In genomic region chr19:35869327-35870123, GRCh38 we compare ENCODE assay signal across 1 cellular context.
A peak's percentile ranks its signal among the peaks of the same experiment; 100 is the strongest.
TF ChIP-seq lines count a peak whose summit lies in the region.

No MANE protein-coding gene starts in this region.

TF ChIP-seq in HCT116, 20 proteins besides CTCF, POLR2A, EP300 and RAD21:
- no peak for TF ChIP-seq REST (IDR thresholded peaks at IDR 0.05; ENCODE audit: low read depth)
- TF ChIP-seq JUND (IDR thresholded peaks at IDR 0.05), result no peak
- no peak for TF ChIP-seq EZH2 (IDR thresholded peaks at IDR 0.05)
- peak; percentile 94 for TF ChIP-seq MAX (IDR thresholded peaks at IDR 0.05)
- TF ChIP-seq CEBPB (IDR thresholded peaks at IDR 0.05; ENCODE audit: low read depth), result no peak
- no peak for TF ChIP-seq ZNF274 (IDR thresholded peaks at IDR 0.05; ENCODE audit: low read depth, low read length)
- peak; percentile 29; the same call in 1 of the 2 replicates for TF ChIP-seq SP1 (IDR thresholded peaks at IDR 0.05; ENCODE audit: low read depth)
- TF ChIP-seq EGR1 (IDR thresholded peaks at IDR 0.05; ENCODE audit: low read depth), result 0 out of 2 replicates have a peak, but pooled peaks have one; percentile 20
- no peak for TF ChIP-seq SRF (IDR thresholded peaks at IDR 0.05; ENCODE audit: low read depth)
- no peak for TF ChIP-seq ZBTB33 (IDR thresholded peaks at IDR 0.05; ENCODE audit: extremely low read depth, insufficient replicate concordance, low read length)
- TF ChIP-seq YY1 (IDR thresholded peaks at IDR 0.05; ENCODE audit: extremely low read depth, insufficient replicate concordance, low read depth, low read length), result no peak
- TF ChIP-seq SIN3A (IDR thresholded peaks at IDR 0.05; ENCODE audit: low read depth), result no peak
- TF ChIP-seq FOSL1 (IDR thresholded peaks at IDR 0.05; ENCODE audit: low read depth), result no peak
- TF ChIP-seq POLR2AphosphoS5 (IDR thresholded peaks at IDR 0.05; ENCODE audit: low read depth, low read length), result peak; percentile 45; the same call in 1 of the 2 replicates
- TF ChIP-seq ZFX (IDR thresholded peaks at IDR 0.05), result no peak
- TF ChIP-seq ATF3 (IDR thresholded peaks at IDR 0.05), result no peak
- no peak for TF ChIP-seq ELF1 (IDR thresholded peaks at IDR 0.05; ENCODE audit: borderline replicate concordance, low read depth)
- no peak for TF ChIP-seq CBX3 (IDR thresholded peaks at IDR 0.05; ENCODE audit: low read depth)
- TF ChIP-seq EZH2phosphoT487 (IDR thresholded peaks at IDR 0.05; ENCODE audit: borderline replicate concordance), result no peak
